ENCODE assay signal across 11 cellular contexts in genomic region chr3:192331749-192332385, GRCh38.
DNase-seq lines count a peak whose midpoint lies in the region; ATAC-seq lines count a peak whose summit lies in the region.
"Had no signal": no experiment of that assay in that cellular context is flagged by ENCODE, and none has a peak within 500 bp of the region (broad histone marks: within the 10 kb centered on the region; RNA-seq: fewer than 3 reads in every experiment).

No MANE protein-coding gene starts in this region.

- H3K4me1 ChIP-seq in CD4-positive, alpha-beta memory T cell (ENCODE audit: insufficient read depth, low read length): no peaks in the 10 kb centered on the region
- H3K4me1 ChIP-seq: SJSA1 had no signal

- H3K36me3 Mint-ChIP-seq in CD4-positive, alpha-beta memory T cell: no peaks in the 10 kb centered on the region
- H3K36me3 Mint-ChIP-seq in activated CD4-positive, alpha-beta memory T cell treated with anti-CD3 and anti-CD28 coated beads, Interleukin-2, amount 10 ng/mL, durations not matched to agents 7 days and 5 days (ENCODE audit: low read depth): no peaks in the 10 kb centered on the region

- no peaks in the 10 kb centered on the region for H3K27me3 ChIP-seq in CD4-positive, alpha-beta memory T cell (ENCODE audit: insufficient read depth, low read length)
- H3K27me3 ChIP-seq: SJSA1 had no signal

- no peaks in the 10 kb centered on the region for H3K27me3 Mint-ChIP-seq in CD4-positive, alpha-beta memory T cell
- no peaks in the 10 kb centered on the region for H3K27me3 Mint-ChIP-seq in activated CD4-positive, alpha-beta memory T cell treated with anti-CD3 and anti-CD28 coated beads, Interleukin-2, amount 10 ng/mL, durations not matched to agents 7 days and 5 days

- no peak overlapping the region for H3K4me3 ChIP-seq in CD4-positive, alpha-beta memory T cell (ENCODE audit: low read length in 2 of 2)
- H3K4me3 ChIP-seq: SJSA1 had no signal

- no peaks in the 10 kb centered on the region for H3K9me3 Mint-ChIP-seq in CD4-positive, alpha-beta memory T cell
- no peaks in the 10 kb centered on the region for H3K9me3 Mint-ChIP-seq in activated CD4-positive, alpha-beta memory T cell treated with anti-CD3 and anti-CD28 coated beads, Interleukin-2, amount 10 ng/mL, durations not matched to agents 7 days and 5 days

- peaks cover 5 to 20% (median 13%) of the 10 kb centered on the region in 4 donors for H3K4me1 Mint-ChIP-seq in CD4-positive, alpha-beta memory T cell
- H3K4me1 Mint-ChIP-seq in activated CD4-positive, alpha-beta memory T cell treated with anti-CD3 and anti-CD28 coated beads, Interleukin-2, amount 10 ng/mL, durations not matched to agents 7 days and 5 days: peaks cover 12% of the 10 kb centered on the region

- peak overlapping the region; percentile 59 to 81 (median 74) for H3K4me3 Mint-ChIP-seq in CD4-positive, alpha-beta memory T cell
- H3K4me3 Mint-ChIP-seq in activated CD4-positive, alpha-beta memory T cell treated with anti-CD3 and anti-CD28 coated beads, Interleukin-2, amount 10 ng/mL, durations not matched to agents 7 days and 5 days: peak overlapping the region; percentile 50

- H3K27ac ChIP-seq in CD4-positive, alpha-beta memory T cell (ENCODE audit: low read depth, low read length): no peak overlapping the region
- H3K27ac ChIP-seq: SJSA1 had no signal

- intact Hi-C loops in CD4-positive, alpha-beta memory T cell (cut with micrococcal nuclease): no loop called here

- POLR2A ChIA-PET in CD4-positive, alpha-beta memory T cell (lab: Charles Lee; ENCODE audit: partially characterized antibody): no interaction called here
- POLR2A ChIA-PET in activated CD4-positive, alpha-beta memory T cell treated with anti-CD3 and anti-CD28 coated beads, Interleukin-2, amount 10 ng/mL, durations not matched to agents 7 days and 5 days (lab: Charles Lee): no interaction called here

- CTCF ChIA-PET in CD4-positive, alpha-beta memory T cell (lab: Charles Lee; ENCODE audit: partially characterized antibody): no interaction called here
- CTCF ChIA-PET in activated CD4-positive, alpha-beta memory T cell treated with anti-CD3 and anti-CD28 coated beads, Interleukin-2, amount 10 ng/mL, durations not matched to agents 7 days and 5 days (lab: Charles Lee): no interaction called here

- peak overlapping the region in 4 of 7 donors; percentile 13 to 53 (median 30) for H3K27ac Mint-ChIP-seq in CD4-positive, alpha-beta memory T cell
- no peak overlapping the region for H3K27ac Mint-ChIP-seq in activated CD4-positive, alpha-beta memory T cell treated with anti-CD3 and anti-CD28 coated beads, Interleukin-2, amount 10 ng/mL, durations not matched to agents 7 days and 5 days

- peak in 2 of 5 donors; percentile 1 to 6 for DNase-seq in CD4-positive, alpha-beta memory T cell
- no peak for DNase-seq in activated CD4-positive, alpha-beta memory T cell treated with anti-CD3 and anti-CD28 coated beads, Interleukin-2, amount 10 ng/mL, durations not matched to agents 7 days and 5 days
- no peak for DNase-seq in hypothalamus (lab: John Stamatoyannopoulos, UW)
- DNase-seq in mesenteric fat pad (ENCODE audit: low spot score): no peak
- no peak for DNase-seq in stimulated activated CD4-positive, alpha-beta T cell treated with anti-CD3 and anti-CD28 coated beads, Interleukin-12 subunit alpha, Interleukin-12 subunit beta, amount 100 ng/mL, for 4 hours
- DNase-seq: DMS53; stimulated activated CD4-positive, alpha-beta T cell treated with anti-CD3 and anti-CD28 coated beads, Interleukin-1b, Interleukin-23, amount 100 ng/mL, for 48 hours had no signal

- no peaks in the 10 kb centered on the region for H3K36me3 ChIP-seq in CD4-positive, alpha-beta memory T cell (ENCODE audit: insufficient read depth, low read length)
- H3K36me3 ChIP-seq: SJSA1 had no signal

- H3K9me3 ChIP-seq in CD4-positive, alpha-beta memory T cell (ENCODE audit: control insufficient read depth in 1 of 2, low read length in 2 of 2): no peaks in the 10 kb centered on the region
- H3K9me3 ChIP-seq: SJSA1 had no signal

- ATAC-seq in GM18858 (IDR thresholded peaks at IDR 0.05; ENCODE audit: unreplicated experiment) (peak; percentile 76), HG02970 (IDR thresholded peaks at IDR 0.05; ENCODE audit: low FRiP score, unreplicated experiment) (peak; percentile 55), HG03045 (IDR thresholded peaks at IDR 0.05; ENCODE audit: unreplicated experiment) (no peak)
